In genomic region chr19:41939209-41939608, GRCh38 we compare ENCODE assay signal across 4 cellular contexts. TPM values are rescaled to one million over a fixed set of nuclear protein-coding genes. Genes with fewer than 3 reads are reported as not detected.
"Had no signal": no experiment of that assay in that cellular context is flagged by ENCODE, and none has a peak within 500 bp of the region (broad histone marks: within the 10 kb centered on the region; RNA-seq: fewer than 3 reads in every experiment).

No MANE protein-coding gene starts in this region.

RNA-seq across cellular contexts. Expression of gene ERFL, which starts 11.0 kb away (rescaled TPM):
- total RNA-seq: cerebellum, NCI-H460, Right ventricle myocardium superior had no signal

RNA-seq across cellular contexts. Expression of gene ATP1A3, which starts 54.8 kb away (rescaled TPM):
- total RNA-seq: aorta had no signal
